20 cellular contexts compared by ENCODE assay signal in the genomic region with DNA sequence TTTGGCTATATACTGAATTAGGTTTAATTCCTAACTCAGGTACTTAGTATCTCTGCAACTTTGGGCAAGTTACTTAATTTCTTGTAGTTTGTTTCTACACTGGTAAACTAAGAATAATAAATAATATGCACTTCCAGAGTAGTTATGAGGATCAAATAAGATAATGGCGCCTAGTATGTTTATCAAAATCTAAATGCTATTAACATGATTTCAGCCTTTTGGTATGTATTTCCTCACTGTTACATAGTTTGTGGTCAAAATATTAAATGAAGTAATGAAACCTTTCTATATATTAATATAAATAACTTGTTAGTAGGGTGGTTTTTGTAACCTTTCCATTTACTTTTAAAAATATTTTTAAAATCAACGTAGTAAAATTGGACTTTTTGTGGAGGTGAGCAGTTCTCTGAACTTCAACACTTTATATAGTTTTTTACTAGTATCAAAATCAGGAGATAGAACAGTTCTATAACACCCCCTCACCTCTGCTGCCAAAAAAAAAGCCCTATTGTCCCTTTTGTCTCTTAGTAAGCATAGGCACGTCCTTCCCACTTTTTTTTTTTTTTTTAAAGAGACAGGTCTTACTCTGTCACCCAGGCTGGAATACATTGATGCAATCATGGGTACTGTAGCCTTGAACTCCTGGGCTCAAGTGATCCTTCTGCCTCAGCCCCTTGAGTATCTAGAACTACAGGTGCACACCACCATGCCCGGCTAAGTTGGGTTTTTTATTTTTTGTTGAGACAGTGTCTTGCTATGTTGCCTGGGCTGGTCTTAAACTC. TPM values are rescaled to one million over a fixed set of nuclear protein-coding genes. Genes with fewer than 3 reads are reported as not detected.
DNase-seq lines count a peak whose midpoint lies in the region; ATAC-seq, FAIRE-seq and TF ChIP-seq lines count a peak whose summit lies in the region.
"Had no signal": no experiment of that assay in that cellular context is flagged by ENCODE, and none has a peak within 500 bp of the region (broad histone marks: within the 10 kb centered on the region; RNA-seq: fewer than 3 reads in every experiment).

No MANE protein-coding gene starts in this region.

- H4K5ac ChIP-seq in IMR-90 (ENCODE audit: low read depth, low read length), result no peak overlapping the region; the same call in 1 of the 2 replicates

- H3K36me3 ChIP-seq in IMR-90 (ENCODE audit: control insufficient read depth, insufficient read depth, low read length) (peaks cover 5% of the 10 kb centered on the region; the same call in 1 of the 2 replicates), bronchial epithelial cell (ENCODE audit: control insufficient read depth, insufficient read depth, low read length) (no peaks in the 10 kb centered on the region), small intestine (ENCODE audit: control insufficient read depth in 2 of 2, insufficient read depth in 2 of 2, low read length in 2 of 2) (peaks cover 0 to 2% of the 10 kb centered on the region in 2 donors)

- FAIRE-seq in bronchial epithelial cell (lab: Jason Lieb, UNC) (no peak), urothelium cell line (lab: Jason Lieb, UNC) (no peak), small intestine (lab: Jason Lieb, UNC) (no peak)

- H2AK9ac ChIP-seq in IMR-90 (replicated peaks; ENCODE audit: low read depth, low read length, poor library complexity), result no peak overlapping the region

- CTCF ChIA-PET in IMR-90 (lab: Yijun Ruan, JAX), result no interaction called here

- H3K9ac ChIP-seq in IMR-90 (ENCODE audit: low read depth, low read length), result no peak overlapping the region
- H3K9ac ChIP-seq: BLaER1 treated with 17β-estradiol and CSF1 and Interleukin-3, amounts not matched to agents 10 nM and 100 nM had no signal

- TF ChIP-seq POLR2A in IMR-90 (IDR thresholded peaks at IDR 0.05; ENCODE audit: low read depth, low read length), result no peak

- H3K9me1 ChIP-seq in IMR-90 (ENCODE audit: insufficient read depth, low read length), result no peaks in the 10 kb centered on the region; the same call in 1 of the 2 replicates

- dilution Hi-C loops in IMR-90 (cut with HindIII; ENCODE audit: low sequenced_read_pairs, unreplicated experiment), result no loop called here

- H2BK15ac ChIP-seq in IMR-90 (ENCODE audit: low read depth, low read length), result no peak overlapping the region

- no peak overlapping the region for H2BK120ac ChIP-seq in IMR-90 (ENCODE audit: low read depth, low read length)

- H3K27me3 ChIP-seq in IMR-90 (ENCODE audit: control insufficient read depth, insufficient read depth, low read length), result no peaks in the 10 kb centered on the region
- H3K27me3 ChIP-seq in bronchial epithelial cell (ENCODE audit: control insufficient read depth, insufficient read depth, low read length), result no peaks in the 10 kb centered on the region
- no peaks in the 10 kb centered on the region for H3K27me3 ChIP-seq in small intestine (ENCODE audit: control insufficient read depth in 2 of 2, insufficient read depth in 2 of 2, low read length in 2 of 2)
- H3K27me3 ChIP-seq: BLaER1 treated with 17β-estradiol and CSF1 and Interleukin-3, amounts not matched to agents 10 nM and 100 nM had no signal

- BruUV-seq in IMR-90 (replicated peaks; lab: Mats Ljungman, UMichigan), result no TSS peak

- no peak overlapping the region for H3K14ac ChIP-seq in IMR-90 (replicated peaks; ENCODE audit: low read depth, low read length)

- no peak overlapping the region for H2AK5ac ChIP-seq in IMR-90 (ENCODE audit: low read depth, low read length)

- H2BK20ac ChIP-seq in IMR-90 (ENCODE audit: low read depth, low read length), result no peak overlapping the region

- DNase-seq in IMR-90 (peak; percentile 61), bronchial epithelial cell (ENCODE audit: low read depth) (peak; percentile 36), fibroblast of villous mesenchyme (ENCODE audit: low read depth) (peak; percentile 23), urothelium cell line (ENCODE audit: low spot score) (peak; percentile 11), small intestine (no peak), HT-29 (ENCODE audit: low spot score) (no peak), ureter (ENCODE audit: low spot score) (no peak)
- DNase-seq: CD8-positive, alpha-beta memory T cell; DMS53; H7; NCI-H1092 treated with DMSO at 0.1 percent for 48 hours; NCI-H146; NCI-H2081; NCI-H510A treated with DMSO at 0.1 percent for 48 hours; NCI-H82 had no signal

- no peak overlapping the region for H2AFZ ChIP-seq in IMR-90 (replicated peaks; ENCODE audit: low read length, poor library complexity)

- no peak overlapping the region for H4K91ac ChIP-seq in IMR-90 (ENCODE audit: insufficient read depth, low read depth, low read length)

- H3K4ac ChIP-seq in IMR-90 (ENCODE audit: low read depth, low read length), result no peak overlapping the region

- H3K56ac ChIP-seq in IMR-90 (ENCODE audit: extremely low read depth, insufficient read depth, low read length), result no peak overlapping the region

- in situ Hi-C loops in IMR-90 (cut with MboI; ENCODE audit: low sequenced_read_pairs), result no loop called here

- H3K9me3 ChIP-seq in IMR-90 (ENCODE audit: control insufficient read depth, insufficient read depth, low read length), result no peaks in the 10 kb centered on the region
- H3K9me3 ChIP-seq in small intestine (ENCODE audit: control insufficient read depth, low read depth), result no peaks in the 10 kb centered on the region

- intact Hi-C loops in IMR-90 (cut with micrococcal nuclease), result loop anchor here (5.0 kb wide), 1 partner anchor 45 kb away; the partner anchor contains the start of gene RAB3GAP1

- no peak overlapping the region for H3K18ac ChIP-seq in IMR-90 (ENCODE audit: low read depth, low read length)

- WGBS in IMR-90 (ENCODE audit: extremely low coverage in 2 of 2, insufficient read length in 1 of 2), 2 experiments, result no CpG with 5 or more reads among the region's 4 CpGs
- 85 to 87% (median 87%) methylated on average over 4 of the region's 4 CpGs for WGBS in small intestine, 3 donors

- H3K79me1 ChIP-seq in IMR-90 (ENCODE audit: low read depth in 1 of 2, low read length in 2 of 2), result peaks cover 19 to 33% of the 10 kb centered on the region in 2 experiments; a peak in 3 of 4 replicates

- ATAC-seq in IMR-90 (ENCODE audit: low read depth), result peak; percentile 76

- H4K8ac ChIP-seq in IMR-90 (ENCODE audit: low read depth in 2 of 2, low read length in 2 of 2), result no peak overlapping the region; a peak in 1 of 4 replicates

- H3K4me2 ChIP-seq in IMR-90 (ENCODE audit: low read depth, low read length), result no peak overlapping the region
- H3K4me2 ChIP-seq: BLaER1 treated with 17β-estradiol and CSF1 and Interleukin-3, amounts not matched to agents 10 nM and 100 nM had no signal

- H2BK5ac ChIP-seq in IMR-90 (ENCODE audit: low read depth, low read length, poor library complexity, severe bottlenecking), result peak overlapping the region; percentile 65

- TF ChIP-seq CTCF in IMR-90 (conservative IDR thresholded peaks at IDR 0.05; ENCODE audit: low read depth, low read length) (no peak), bronchial epithelial cell (IDR thresholded peaks at IDR 0.05; ENCODE audit: insufficient read depth, low read length, severe bottlenecking) (no peak), fibroblast of villous mesenchyme (IDR thresholded peaks at IDR 0.05; ENCODE audit: insufficient read depth, low read depth, low read length) (no peak)

- H4K20me1 ChIP-seq in IMR-90 (ENCODE audit: insufficient read depth, low read length), result no peaks in the 10 kb centered on the region; the same call in 1 of the 2 replicates

- no peak for TF ChIP-seq RAD21 in IMR-90 (IDR thresholded peaks at IDR 0.05; ENCODE audit: low read length)

- H3K23ac ChIP-seq in IMR-90 (ENCODE audit: low read depth, low read length), result no peak overlapping the region

- peak overlapping the region; percentile 81; the same call in 1 of the 2 replicates for H3K27ac ChIP-seq in IMR-90 (ENCODE audit: insufficient read depth, low read length)
- no peak overlapping the region for H3K27ac ChIP-seq in small intestine (ENCODE audit: low read depth in 1 of 2, low read length in 1 of 2)
- H3K27ac ChIP-seq: BLaER1 treated with 17β-estradiol and CSF1 and Interleukin-3, amounts not matched to agents 10 nM and 100 nM; RWPE1 had no signal

- POLR2A ChIA-PET in IMR-90 (lab: Charles Lee; ENCODE audit: unreplicated experiment), result no interaction called here

- H3K4me3 ChIP-seq in IMR-90 (ENCODE audit: insufficient read depth, low read depth, low read length) (no peak overlapping the region), bronchial epithelial cell (ENCODE audit: low read depth, low read length) (no peak overlapping the region), fibroblast of villous mesenchyme (ENCODE audit: low read depth, low read length) (no peak overlapping the region), small intestine (ENCODE audit: low read depth in 1 of 2, low read length in 2 of 2) (no peak overlapping the region)
- H3K4me3 ChIP-seq: BLaER1 treated with 17β-estradiol and CSF1 and Interleukin-3, amounts not matched to agents 10 nM and 100 nM had no signal

- peaks cover 8% of the 10 kb centered on the region for H3K4me1 ChIP-seq in IMR-90 (ENCODE audit: control insufficient read depth, insufficient read depth, low read length)
- no peaks in the 10 kb centered on the region for H3K4me1 ChIP-seq in small intestine (ENCODE audit: control insufficient read depth in 2 of 2, insufficient read depth in 1 of 2, low read depth in 1 of 2, low read length in 1 of 2)
- H3K4me1 ChIP-seq: BLaER1 treated with 17β-estradiol and CSF1 and Interleukin-3, amounts not matched to agents 10 nM and 100 nM had no signal

RNA-seq across cellular contexts. Expression of gene RAB3GAP1, which starts 44.8 kb away (rescaled TPM):
- 65.8 and 85.5 TPM in 2 replicates for total RNA-seq in IMR-90 (2012; rRNA removed)
- polyA plus RNA-seq in IMR-90 (2012; rRNA removed), result 16.2 and 21.2 TPM in 2 replicates
- polyA plus RNA-seq in IMR-90 (2012; cell fraction: cytosol; rRNA removed), result 5.0 and 10.4 TPM in 2 replicates
- polyA plus RNA-seq in IMR-90 (2012; cell fraction: nucleus; rRNA removed; ENCODE audit: low replicate concordance), result 5.1 and 25.2 TPM in 2 replicates
- total RNA-seq in bronchial epithelial cell, result 120 and 129 TPM in 2 replicates
- total RNA-seq in fibroblast of villous mesenchyme, result 73.4 and 100 TPM in 2 replicates
- 10 to 100 TPM; 15.1 to 17.5 (median 16.5) TPM for polyA plus RNA-seq in small intestine
- total RNA-seq in HT-29 (2014; rRNA removed; shearing (Covaris generic)), result 14.7 and 15.6 TPM in 2 replicates
- 61.6 TPM for total RNA-seq in ureter

RNA-seq across cellular contexts. Expression of gene MAP3K19, which starts 49.6 kb away (rescaled TPM):
- total RNA-seq in IMR-90 (2012; rRNA removed) (not detected in 2 replicates), bronchial epithelial cell (not detected in 2 replicates), fibroblast of villous mesenchyme (not detected in 2 replicates), ureter (not detected)
- polyA plus RNA-seq in IMR-90 (2012; rRNA removed) (not detected in 2 replicates), small intestine (not detected)
- polyA plus RNA-seq in IMR-90 (2012; cell fraction: cytosol; rRNA removed), result not detected in 2 replicates
- not detected in 2 replicates for polyA plus RNA-seq in IMR-90 (2012; cell fraction: nucleus; rRNA removed; ENCODE audit: low replicate concordance)
- total RNA-seq in HT-29 (2014; rRNA removed; shearing (Covaris generic)), result not detected in 2 replicates
- total RNA-seq: CD8-positive, alpha-beta memory T cell; H7; HT1080; LHCN-M2 had no signal
- polyA plus RNA-seq: CD8-positive, alpha-beta memory T cell; IgD-negative memory B cell had no signal

Comparison
In these comparisons a context has a peak if more than half of its experiments do, and no peak if none do; other contexts are left out.
1. DNase-seq: peak in IMR-90 (single experiment), bronchial epithelial cell (single experiment), fibroblast of villous mesenchyme (single experiment) and urothelium cell line (single experiment); none in small intestine (single experiment), HT-29 (single experiment) and ureter (single experiment).